Comparison of ENCODE assay signal across 20 cellular contexts in the genomic region with DNA sequence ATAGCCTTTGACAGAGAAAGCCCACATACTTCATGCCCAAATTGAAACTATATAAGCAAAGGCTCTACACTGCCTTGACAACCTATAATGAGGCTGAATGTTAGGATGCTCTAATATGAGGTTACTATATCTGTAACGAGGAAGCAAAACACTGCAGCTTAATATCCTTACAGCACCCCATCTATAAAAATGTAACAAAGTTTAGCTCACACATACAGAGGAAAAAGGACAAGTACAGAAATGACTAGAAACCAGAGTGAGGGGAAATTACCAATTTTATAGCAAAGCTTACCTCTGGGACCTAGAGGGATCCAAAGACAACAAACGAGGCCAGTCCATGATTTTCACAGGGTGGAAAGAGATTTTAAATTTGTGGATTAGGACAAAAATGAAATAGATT.
DNase-seq lines count a peak whose midpoint lies in the region; ATAC-seq, FAIRE-seq and TF ChIP-seq lines count a peak whose summit lies in the region.
"Had no signal": no experiment of that assay in that cellular context is flagged by ENCODE, and none has a peak within 500 bp of the region (broad histone marks: within the 10 kb centered on the region; RNA-seq: fewer than 3 reads in every experiment).

No MANE protein-coding gene starts in this region.

- FAIRE-seq in GM19239 (lab: Jason Lieb, UNC): peak; percentile 54

- in situ Hi-C loops in GM13976 (cut with MboI; ENCODE audit: low sequenced_read_pairs, unreplicated experiment): no loop called here

- peak; percentile 70 for ATAC-seq in HG02623 (IDR thresholded peaks at IDR 0.05; ENCODE audit: unreplicated experiment)
- peak; percentile 55 for ATAC-seq in HG03342 (IDR thresholded peaks at IDR 0.05; ENCODE audit: unreplicated experiment)
- no peak for ATAC-seq in GM21737 (IDR thresholded peaks at IDR 0.05; ENCODE audit: unreplicated experiment)

- DNase-seq in GM13976 (ENCODE audit: low spot score) (peak; percentile 44), GM19239 (ENCODE audit: insufficient read length, low spot score) (no peak), T-helper 9 cell (no peak), cerebellar cortex (ENCODE audit: low spot score) (no peak)
- no peak for DNase-seq in stimulated activated CD4-positive, alpha-beta T cell treated with anti-CD3 and anti-CD28 coated beads, Interleukin-1b, Interleukin-23, amount 100 ng/mL, for 48 hours
- DNase-seq: activated CD4-positive, alpha-beta T cell treated with anti-CD3 and anti-CD28 coated beads, Interleukin-2, amount 50 U/mL, for 1 hour; activated naive CD4-positive, alpha-beta T cell; anterior cingulate cortex; Calu3; central memory CD4-positive, alpha-beta T cell; effector CD8-positive, alpha-beta T cell; NCI-H1092; NCI-H2081 treated with DMSO at 0.1 percent for 48 hours; NCI-H510A treated with DMSO at 0.1 percent for 48 hours; Right ventricle myocardium superior; T-helper 1 cell; testis had no signal

- TF ChIP-seq CTCF in GM13976 (IDR thresholded peaks at IDR 0.05; ENCODE audit: borderline replicate concordance, control extremely low read depth, extremely low read depth, insufficient read depth, missing control alignments): no peak
